27 cellular contexts compared by ENCODE assay signal in the genomic region with DNA sequence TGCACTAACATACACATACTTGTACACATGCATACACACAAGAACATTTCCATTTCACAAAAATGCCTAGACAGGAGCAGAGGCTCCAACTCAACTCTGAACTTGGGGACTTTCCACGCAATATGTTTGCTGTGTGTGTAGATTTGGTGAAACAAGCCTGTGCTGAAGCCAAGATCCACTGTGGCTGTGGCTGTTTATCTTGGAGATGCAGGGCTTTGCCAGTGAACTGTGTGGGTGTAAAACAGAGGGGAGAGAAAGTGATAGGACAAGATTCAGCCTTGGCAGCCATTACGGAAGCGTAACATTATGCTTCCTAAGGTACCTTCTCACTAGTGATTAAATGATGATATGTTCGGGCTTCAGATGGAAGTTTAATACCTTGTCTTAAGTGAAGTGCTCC.
"Had no signal": no experiment of that assay in that cellular context is flagged by ENCODE, and none has a peak within 500 bp of the region (broad histone marks: within the 10 kb centered on the region; RNA-seq: fewer than 3 reads in every experiment).

No MANE protein-coding gene starts in this region.

- H3K27ac Mint-ChIP-seq: activated B cell treated with CpG ODN at 0.5 μM for 24 hours; activated CD4-positive, alpha-beta T cell treated with anti-CD3 and anti-CD28 coated beads for 36 hours; activated naive CD4-positive, alpha-beta T cell treated with anti-CD3 and anti-CD28 coated beads, Interleukin-2, amount 50 U/mL, for 72 hours; activated T-cell treated with anti-CD3 and anti-CD28 coated beads, Interleukin-2, amount 50 U/mL, for 24 hours; activated T-helper 17 cell treated with anti-CD3 and anti-CD28 coated beads, Interleukin-2, amount 50 U/mL, for 72 hours; endodermal cell; natural killer cell treated with Interleukin-12 subunit alpha and Interleukin-12 subunit beta and Interleukin-15 and Interleukin-18, amount 100 ng/mL, for 72 hours; stimulated activated naive CD8-positive, alpha-beta T cell treated with anti-CD3 and anti-CD28 coated beads, Interleukin-15, Interleukin-2, amounts not matched to agents 100 ng/mL and 50 ng/mL, for 24 hours had no signal

- FAIRE-seq: bronchial epithelial cell had no signal

- H3K36me3 ChIP-seq: heart left ventricle, ovary, prostate gland, transverse colon, vagina had no signal

- ATAC-seq: activated CD4-positive, alpha-beta T cell treated with anti-CD3 and anti-CD28 coated beads for 36 hours; activated naive CD4-positive, alpha-beta T cell treated with anti-CD3 and anti-CD28 coated beads, Interleukin-2, amount 50 U/mL, for 72 hours; activated T-helper 17 cell treated with anti-CD3 and anti-CD28 coated beads, Interleukin-2, amount 50 U/mL, for 72 hours; heart left ventricle; left colon; natural killer cell treated with Interleukin-12 subunit alpha and Interleukin-12 subunit beta and Interleukin-15 and Interleukin-18, amount 100 ng/mL, for 72 hours had no signal

- H3K27me3 ChIP-seq: heart left ventricle, ovary, transverse colon, vagina had no signal

- H3K27ac ChIP-seq: heart left ventricle, ovary, prostate gland, transverse colon, vagina had no signal

- DNase-seq: activated B cell treated with CpG ODN at 0.5 μM for 24 hours; activated CD4-positive, alpha-beta T cell treated with anti-CD3 and anti-CD28 coated beads for 36 hours; activated CD4-positive, alpha-beta T cell treated with anti-CD3 and anti-CD28 coated beads, Interleukin-2, amount 50 U/mL, for 4 hours; activated CD8-positive, alpha-beta memory T cell treated with anti-CD3 and anti-CD28 coated beads for 24 hours; activated CD8-positive, alpha-beta memory T cell treated with anti-CD3 and anti-CD28 coated beads, Interleukin-2, amount 50 U/mL, for 4 hours; activated T-cell treated with anti-CD3 and anti-CD28 coated beads, Interleukin-2, amount 50 U/mL, for 24 hours; cerebellar nuclear complex; cortex of kidney; endodermal cell; heart left ventricle; islet precursor cell; left colon; midbrain; ovary; stimulated activated CD4-positive, alpha-beta T cell treated with anti-CD3 and anti-CD28 coated beads, Interleukin-12 subunit alpha, Interleukin-12 subunit beta, amount 100 ng/mL, for 4 hours; stimulated activated CD4-positive, alpha-beta T cell treated with anti-CD3 and anti-CD28 coated beads, Interleukin-4, amount 100 ng/mL, for 4 hours; substantia nigra; T-helper 1 cell; transverse colon had no signal

- H3K9me3 Mint-ChIP-seq: activated B cell treated with CpG ODN at 0.5 μM for 24 hours; activated naive CD4-positive, alpha-beta T cell treated with anti-CD3 and anti-CD28 coated beads, Interleukin-2, amount 50 U/mL, for 72 hours; activated T-cell treated with anti-CD3 and anti-CD28 coated beads, Interleukin-2, amount 50 U/mL, for 24 hours; activated T-helper 17 cell treated with anti-CD3 and anti-CD28 coated beads, Interleukin-2, amount 50 U/mL, for 72 hours; endodermal cell; natural killer cell treated with Interleukin-12 subunit alpha and Interleukin-12 subunit beta and Interleukin-15 and Interleukin-18, amount 100 ng/mL, for 72 hours; stimulated activated naive CD8-positive, alpha-beta T cell treated with anti-CD3 and anti-CD28 coated beads, Interleukin-15, Interleukin-2, amounts not matched to agents 100 ng/mL and 50 ng/mL, for 24 hours had no signal

- H3K36me3 Mint-ChIP-seq: activated naive CD4-positive, alpha-beta T cell treated with anti-CD3 and anti-CD28 coated beads, Interleukin-2, amount 50 U/mL, for 72 hours; natural killer cell treated with Interleukin-12 subunit alpha and Interleukin-12 subunit beta and Interleukin-15 and Interleukin-18, amount 100 ng/mL, for 72 hours had no signal

- H3K4me3 Mint-ChIP-seq: activated B cell treated with CpG ODN at 0.5 μM for 24 hours; activated CD4-positive, alpha-beta T cell treated with anti-CD3 and anti-CD28 coated beads for 36 hours; activated T-cell treated with anti-CD3 and anti-CD28 coated beads, Interleukin-2, amount 50 U/mL, for 24 hours; activated T-helper 17 cell treated with anti-CD3 and anti-CD28 coated beads, Interleukin-2, amount 50 U/mL, for 72 hours; endodermal cell; natural killer cell treated with Interleukin-12 subunit alpha and Interleukin-12 subunit beta and Interleukin-15 and Interleukin-18, amount 100 ng/mL, for 72 hours; stimulated activated naive CD8-positive, alpha-beta T cell treated with anti-CD3 and anti-CD28 coated beads, Interleukin-15, Interleukin-2, amounts not matched to agents 100 ng/mL and 50 ng/mL, for 24 hours had no signal

- H3K4me1 ChIP-seq: heart left ventricle, prostate gland, vagina had no signal

- H3K4me3 ChIP-seq: heart left ventricle, lung, ovary, prostate gland, transverse colon, vagina had no signal

- H3K4me1 Mint-ChIP-seq: activated B cell treated with CpG ODN at 0.5 μM for 24 hours; activated CD4-positive, alpha-beta T cell treated with anti-CD3 and anti-CD28 coated beads for 36 hours; activated T-helper 17 cell treated with anti-CD3 and anti-CD28 coated beads, Interleukin-2, amount 50 U/mL, for 72 hours had no signal

- H3K9me3 ChIP-seq: ovary, prostate gland, transverse colon, vagina had no signal
